ENCODE assay signal across 29 cellular contexts in the genomic region with DNA sequence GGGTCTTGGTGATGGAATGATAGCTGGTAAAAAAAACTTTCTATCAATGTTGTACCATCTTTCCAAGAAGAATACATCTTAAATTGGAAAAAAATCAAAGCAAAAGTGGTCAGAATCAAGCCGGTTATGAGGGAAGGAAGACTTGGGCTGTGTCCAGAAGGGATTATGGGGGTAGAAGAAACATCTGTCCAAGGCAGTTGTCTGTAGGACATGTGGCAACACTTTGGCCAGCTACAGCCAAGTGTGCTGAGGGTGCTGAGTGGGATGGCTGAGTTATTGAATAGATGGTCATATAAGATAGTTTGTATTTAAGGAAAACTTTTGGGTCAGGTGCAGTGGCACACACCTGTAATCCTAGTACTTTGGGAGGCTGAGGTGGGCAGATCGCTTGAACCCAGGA. TPM values are rescaled to one million over a fixed set of nuclear protein-coding genes. Genes with fewer than 3 reads are reported as not detected.
"Had no signal": no experiment of that assay in that cellular context is flagged by ENCODE, and none has a peak within 500 bp of the region (broad histone marks: within the 10 kb centered on the region; RNA-seq: fewer than 3 reads in every experiment).

No MANE protein-coding gene starts in this region.

- H3K27ac Mint-ChIP-seq: stimulated activated memory B cell treated with anti-CD40 and anti-IgM and Interleukin-4, amounts not matched to agents 10 μg/mL and 1 μg/mL and 100 μg/mL, for 72 hours; T-helper 2 cell treated with Interferon-gamma antibody and Interleukin-4, amounts not matched to agents 5 μg/mL and 100 μg/mL, for 36 hours had no signal

- H3K9me3 ChIP-seq: esophagus squamous epithelium, gastrocnemius medialis, left ventricle myocardium inferior, pancreas, prostate gland, sigmoid colon, suprapubic skin, tibial artery had no signal

- H3K9me3 Mint-ChIP-seq: activated naive CD4-positive, alpha-beta T cell treated with anti-CD3 and anti-CD28 coated beads, Interleukin-2, amount 50 U/mL, for 72 hours; activated T-helper 2 cell treated with anti-CD3 and anti-CD28 coated beads, Interferon-gamma antibody, Interleukin-2, Interleukin-4, amounts not matched to agents 10 μg/mL and 5 μg/mL and 100 μg/mL, durations not matched to agents 14 hours and 24 hours and 36 hours; naive B cell; stimulated activated memory B cell treated with anti-CD40 and anti-IgM and Interleukin-4, amounts not matched to agents 10 μg/mL and 1 μg/mL and 100 μg/mL, for 72 hours; T-cell; T-helper 2 cell treated with Interferon-gamma antibody and Interleukin-4, amounts not matched to agents 5 μg/mL and 100 μg/mL, for 36 hours had no signal

- ATAC-seq: gastrocnemius medialis; pancreas; stimulated activated memory B cell treated with anti-CD40 and anti-IgM and Interleukin-4, amounts not matched to agents 10 μg/mL and 1 μg/mL and 100 μg/mL, for 72 hours; T-cell had no signal

- DNase-seq: activated CD4-positive, alpha-beta T cell treated with anti-CD3 and anti-CD28 coated beads for 4 hours; activated CD4-positive, alpha-beta T cell treated with anti-CD3 and anti-CD28 coated beads, Interleukin-2, amount 50 U/mL, for 48 hours; activated CD4-positive, CD25-positive, alpha-beta regulatory T cell; activated CD8-positive, alpha-beta memory T cell treated with anti-CD3 and anti-CD28 coated beads for 24 hours; activated naive CD4-positive, alpha-beta T cell; effector CD8-positive, alpha-beta T cell; esophagus squamous epithelium; gastrocnemius medialis; islet precursor cell; left ventricle myocardium inferior; naive B cell; pancreas; sigmoid colon; stimulated activated CD4-positive, alpha-beta T cell treated with anti-CD3 and anti-CD28 coated beads, Interleukin-1b, Interleukin-23, amount 100 ng/mL, for 48 hours; stimulated activated CD4-positive, alpha-beta T cell treated with anti-CD3 and anti-CD28 coated beads, Interleukin-4, amount 100 ng/mL, for 4 hours; stimulated activated CD8-positive, alpha-beta memory T cell treated with anti-CD3 and anti-CD28 coated beads, Interleukin-4, amount 100 ng/mL, for 48 hours; T-cell; tibial artery had no signal

- H3K27me3 Mint-ChIP-seq: naive B cell; stimulated activated memory B cell treated with anti-CD40 and anti-IgM and Interleukin-4, amounts not matched to agents 10 μg/mL and 1 μg/mL and 100 μg/mL, for 72 hours; T-cell had no signal

- H3K4me1 Mint-ChIP-seq: naive B cell; stimulated activated memory B cell treated with anti-CD40 and anti-IgM and Interleukin-4, amounts not matched to agents 10 μg/mL and 1 μg/mL and 100 μg/mL, for 72 hours; T-cell had no signal

- H3K4me3 Mint-ChIP-seq: naive B cell; stimulated activated memory B cell treated with anti-CD40 and anti-IgM and Interleukin-4, amounts not matched to agents 10 μg/mL and 1 μg/mL and 100 μg/mL, for 72 hours; T-cell; T-helper 2 cell treated with Interferon-gamma antibody and Interleukin-4, amounts not matched to agents 5 μg/mL and 100 μg/mL, for 36 hours had no signal

RNA-seq across cellular contexts. Expression of a gene that starts 38.4 kb away (rescaled TPM):
- total RNA-seq: dermis microvascular lymphatic vessel endothelial cell, esophagus squamous epithelium, gastrocnemius medialis, left ventricle myocardium inferior, lung microvascular endothelial cell, mucosa of gallbladder, smooth muscle cell, suprapubic skin, T-cell, ureter had no signal
